Comparison of ENCODE assay signal across 10 cellular contexts in genomic region chr13:76225815-76226489, GRCh38.
A peak's percentile ranks its signal among the peaks of the same experiment; 100 is the strongest.
DNase-seq lines count a peak whose midpoint lies in the region; ATAC-seq, FAIRE-seq and TF ChIP-seq lines count a peak whose summit lies in the region.
"Had no signal": no experiment of that assay in that cellular context is flagged by ENCODE, and none has a peak within 500 bp of the region (broad histone marks: within the 10 kb centered on the region; RNA-seq: fewer than 3 reads in every experiment).

No MANE protein-coding gene starts in this region.

- H3K14ac ChIP-seq in trophoblast cell (ENCODE audit: low read length), result no peak overlapping the region

- no peak for ATAC-seq in stimulated activated naive CD8-positive, alpha-beta T cell treated with anti-CD3 and anti-CD28 coated beads, Interleukin-15, Interleukin-2, amounts not matched to agents 100 U/mL and 50 U/mL, for 24 hours
- ATAC-seq in GM19455 (IDR thresholded peaks at IDR 0.05; ENCODE audit: unreplicated experiment), result no peak
- no peak for ATAC-seq in effector memory CD8-positive, alpha-beta T cell (replicated peaks)

- peaks cover 7% of the 10 kb centered on the region for H3K79me1 ChIP-seq in trophoblast cell (ENCODE audit: low read length)

- peak overlapping the region; percentile 17 for H3K4me3 ChIP-seq in SJCRH30
- H3K4me3 ChIP-seq in trophoblast cell (ENCODE audit: low read depth, low read length), result no peak overlapping the region
- H3K4me3 ChIP-seq: BLaER1 had no signal

- H3K9me3 Mint-ChIP-seq in effector memory CD8-positive, alpha-beta T cell, result no peaks in the 10 kb centered on the region

- no peak overlapping the region for H2BK5ac ChIP-seq in trophoblast cell (ENCODE audit: low read depth, low read length, poor library complexity)

- no peak overlapping the region for H3K27ac Mint-ChIP-seq in effector memory CD8-positive, alpha-beta T cell

- H3K27ac ChIP-seq in SJCRH30 (peak overlapping the region; percentile 97), trophoblast cell (ENCODE audit: low read depth, low read length) (no peak overlapping the region)
- H3K27ac ChIP-seq: BLaER1 had no signal

- no peak overlapping the region for H3K9ac ChIP-seq in trophoblast cell (ENCODE audit: low read length)
- H3K9ac ChIP-seq: BLaER1 had no signal

- H4K8ac ChIP-seq in trophoblast cell (ENCODE audit: low read depth, low read length), result no peak overlapping the region

- H3K23ac ChIP-seq in trophoblast cell (ENCODE audit: low read length), result no peak overlapping the region

- no peak overlapping the region for H4K91ac ChIP-seq in trophoblast cell (ENCODE audit: low read depth, low read length)

- no peaks in the 10 kb centered on the region for H3K27me3 Mint-ChIP-seq in effector memory CD8-positive, alpha-beta T cell

- H3K36me3 Mint-ChIP-seq in effector memory CD8-positive, alpha-beta T cell (ENCODE audit: insufficient read depth), result no peaks in the 10 kb centered on the region

- peaks cover 3% of the 10 kb centered on the region for H3K79me2 ChIP-seq in trophoblast cell (ENCODE audit: control insufficient read depth, insufficient read depth, low read length, poor library complexity)

- no peak overlapping the region for H3K4me2 ChIP-seq in trophoblast cell (ENCODE audit: low read length)
- H3K4me2 ChIP-seq: BLaER1 had no signal

- H2BK120ac ChIP-seq in trophoblast cell (ENCODE audit: insufficient read depth, low read length, poor library complexity), result no peak overlapping the region

- H3K18ac ChIP-seq in trophoblast cell (ENCODE audit: low read length), result no peak overlapping the region

- peak; percentile 32 for DNase-seq in Daoy (ENCODE audit: low read depth)
- DNase-seq in SJCRH30, result peak; percentile 91 to 96
- peak; percentile 26 for DNase-seq in globus pallidus (ENCODE audit: low spot score)
- DNase-seq in trophoblast cell, result peak; percentile 27 to 34
- no peak for DNase-seq in stimulated activated naive CD8-positive, alpha-beta T cell treated with anti-CD3 and anti-CD28 coated beads, Interleukin-15, Interleukin-2, amounts not matched to agents 100 U/mL and 50 U/mL, for 24 hours
- DNase-seq in H54 (ENCODE audit: insufficient read length, low spot score), result no peak
- DNase-seq in effector memory CD8-positive, alpha-beta T cell, result no peak
- DNase-seq: dermis blood vessel endothelial cell had no signal

- H3K4me1 ChIP-seq in SJCRH30, result peaks cover 25% of the 10 kb centered on the region
- peaks cover 5 to 7% of the 10 kb centered on the region in 2 experiments for H3K4me1 ChIP-seq in trophoblast cell (ENCODE audit: control insufficient read depth in 1 of 2, insufficient read depth in 2 of 2, low read length in 2 of 2)
- H3K4me1 ChIP-seq: BLaER1 had no signal

- H2AFZ ChIP-seq in trophoblast cell (ENCODE audit: insufficient read depth, low read length, poor library complexity), result no peak overlapping the region

- no peak overlapping the region for H2BK12ac ChIP-seq in trophoblast cell (ENCODE audit: low read length)

- H3K4me3 Mint-ChIP-seq in effector memory CD8-positive, alpha-beta T cell, result no peak overlapping the region

- H3K9me3 ChIP-seq in SJCRH30 (replicated peaks) (no peaks in the 10 kb centered on the region), trophoblast cell (ENCODE audit: insufficient read depth, low read depth, low read length) (no peaks in the 10 kb centered on the region)
- H3K9me3 ChIP-seq: BLaER1 had no signal

- no peaks in the 10 kb centered on the region for H3K4me1 Mint-ChIP-seq in effector memory CD8-positive, alpha-beta T cell (ENCODE audit: low read depth in 2 of 2)

- no peak for TF ChIP-seq POLR2A in H54 (IDR thresholded peaks at IDR 0.05; ENCODE audit: low read depth, low read length)

- H4K12ac ChIP-seq in trophoblast cell (ENCODE audit: low read depth, low read length), result no peak overlapping the region

- H3K27me3 ChIP-seq in SJCRH30 (no peaks in the 10 kb centered on the region), trophoblast cell (ENCODE audit: insufficient read depth, low read length) (no peaks in the 10 kb centered on the region)
- H3K27me3 ChIP-seq: BLaER1 had no signal

- H3K36me3 ChIP-seq in SJCRH30 (no peaks in the 10 kb centered on the region), trophoblast cell (ENCODE audit: control insufficient read depth in 1 of 2, insufficient read depth in 2 of 2, low read length in 2 of 2) (no peaks in the 10 kb centered on the region)
- H3K36me3 ChIP-seq: BLaER1 had no signal

- no CpG with 5 or more reads among the region's 8 CpGs for WGBS in trophoblast cell (ENCODE audit: extremely low coverage, insufficient coverage, insufficient read length)

- no peak for FAIRE-seq in H54 (lab: Jason Lieb, UNC)

- no peak overlapping the region for H2AK5ac ChIP-seq in trophoblast cell (ENCODE audit: low read length)

- H3K4ac ChIP-seq in trophoblast cell (ENCODE audit: low read depth, low read length), result no peak overlapping the region

Comparison
In these comparisons a context has a peak if more than half of its experiments do, and no peak if none do; other contexts are left out.
1. DNase-seq: peak in Daoy (single experiment), SJCRH30 (2 of 2), globus pallidus (single experiment) and trophoblast cell (2 of 2); none in stimulated activated naive CD8-positive, alpha-beta T cell treated with anti-CD3 and anti-CD28 coated beads, Interleukin-15, Interleukin-2, amounts not matched to agents 100 U/mL and 50 U/mL, for 24 hours (single experiment), H54 (single experiment) and effector memory CD8-positive, alpha-beta T cell (0 of 3).